ENCODE assay signal across 19 cellular contexts in genomic region chr22:21028277-21029251, GRCh38. TPM values are rescaled to one million over a fixed set of nuclear protein-coding genes. Genes with fewer than 3 reads are reported as not detected.
A peak's percentile ranks its signal among the peaks of the same experiment; 100 is the strongest.
DNase-seq lines count a peak whose midpoint lies in the region; ATAC-seq and TF ChIP-seq lines count a peak whose summit lies in the region.
"Had no signal": no experiment of that assay in that cellular context is flagged by ENCODE, and none has a peak within 500 bp of the region (broad histone marks: within the 10 kb centered on the region; RNA-seq: fewer than 3 reads in every experiment).

No MANE protein-coding gene starts in this region.

- H3K9me3 Mint-ChIP-seq in nephron progenitor cell = peaks cover 14% of the 10 kb centered on the region
- H3K9me3 Mint-ChIP-seq: GM23338, HFFc6 had no signal

- no peak overlapping the region for H3K9ac ChIP-seq in colonic mucosa (ENCODE audit: low read depth in 2 of 2, low read length in 2 of 2)

- peak in 2 of 3 donors; percentile 31 to 39 for DNase-seq in right cardiac atrium
- DNase-seq in Right ventricle myocardium superior = no peak
- no peak for DNase-seq in nephron progenitor cell
- no peak for DNase-seq in prostate gland (ENCODE audit: low spot score)
- DNase-seq in AG08395 (ENCODE audit: low spot score) = no peak
- no peak for DNase-seq in colonic mucosa
- DNase-seq: C1 segment of cervical spinal cord, GF-D8, HFFc6, Kasumi-1, NCI-H1105, NCI-H1694, NCI-H345 had no signal

- H3K9me3 ChIP-seq in right cardiac atrium (ENCODE audit: control insufficient read depth, low read length) = no peaks in the 10 kb centered on the region
- no peaks in the 10 kb centered on the region for H3K9me3 ChIP-seq in prostate gland
- no peaks in the 10 kb centered on the region for H3K9me3 ChIP-seq in colonic mucosa
- H3K9me3 ChIP-seq: SJSA1 had no signal

- H3K27me3 Mint-ChIP-seq in nephron progenitor cell (ENCODE audit: low read depth, poor library complexity) = peaks cover 43% of the 10 kb centered on the region

- H3K27ac ChIP-seq in right cardiac atrium (ENCODE audit: low read length) = no peak overlapping the region
- peak overlapping the region; percentile 40 for H3K27ac ChIP-seq in angular gyrus (ENCODE audit: low read depth, low read length)
- H3K27ac ChIP-seq in prostate gland = no peak overlapping the region
- H3K27ac ChIP-seq in colonic mucosa = no peak overlapping the region
- H3K27ac ChIP-seq: SJSA1 had no signal

- H3K36me3 ChIP-seq in prostate gland (no peaks in the 10 kb centered on the region), colonic mucosa (no peaks in the 10 kb centered on the region)
- H3K36me3 ChIP-seq: SJSA1 had no signal

- no peaks in the 10 kb centered on the region for H3K4me1 ChIP-seq in right cardiac atrium (ENCODE audit: control insufficient read depth, insufficient read depth, low read length)
- H3K4me1 ChIP-seq in prostate gland (replicated peaks) = peaks cover 5% of the 10 kb centered on the region
- H3K4me1 ChIP-seq in colonic mucosa = no peaks in the 10 kb centered on the region
- H3K4me1 ChIP-seq: SJSA1 had no signal

- H3K4me1 Mint-ChIP-seq in nephron progenitor cell = peaks cover 37% of the 10 kb centered on the region

- H3K36me3 Mint-ChIP-seq in nephron progenitor cell (ENCODE audit: low read depth) = no peaks in the 10 kb centered on the region

- 86% methylated on average over 13 of the region's 13 CpGs for WGBS in right cardiac atrium
- 95% methylated on average over 8 of the region's 13 CpGs for WGBS in prostate gland

- peak overlapping the region; percentile 56 for H3K4me3 Mint-ChIP-seq in nephron progenitor cell
- H3K4me3 Mint-ChIP-seq: GM23338, HFFc6 had no signal

- no peak for TF ChIP-seq POLR2A in prostate gland (IDR thresholded peaks at IDR 0.05)

- H3K4me3 ChIP-seq in right cardiac atrium (ENCODE audit: low read length) = no peak overlapping the region
- H3K4me3 ChIP-seq in prostate gland = no peak overlapping the region
- no peak overlapping the region for H3K4me3 ChIP-seq in colonic mucosa
- H3K4me3 ChIP-seq: GM23338, SJSA1 had no signal

- no peaks in the 10 kb centered on the region for H3K27me3 ChIP-seq in right cardiac atrium (ENCODE audit: control insufficient read depth, insufficient read depth)
- H3K27me3 ChIP-seq in prostate gland (replicated peaks; ENCODE audit: insufficient read depth) = no peaks in the 10 kb centered on the region
- peaks cover 13% of the 10 kb centered on the region for H3K27me3 ChIP-seq in colonic mucosa
- H3K27me3 ChIP-seq: SJSA1 had no signal

- no peak for ATAC-seq in right cardiac atrium
- ATAC-seq in Right ventricle myocardium superior (ENCODE audit: poor library complexity) = no peak
- ATAC-seq in HG03469 (IDR thresholded peaks at IDR 0.05; ENCODE audit: unreplicated experiment) = no peak
- ATAC-seq: GM23338 had no signal

- H3K27ac Mint-ChIP-seq in nephron progenitor cell = no peak overlapping the region
- H3K27ac Mint-ChIP-seq: GM23338, HFFc6 had no signal

- intact Hi-C loops in right cardiac atrium (cut with DNase I) (loop anchor here in 1 of 4 donors (1.0 kb wide), 1 partner anchor 8 kb away; no protein-coding TSS in a partner anchor), Right ventricle myocardium superior (cut with DNase I) (no loop called here), prostate gland (cut with DNase I) (no loop called here), colonic mucosa (cut with DNase I) (no loop called here)

- TF ChIP-seq CTCF in nephron progenitor cell (IDR thresholded peaks at IDR 0.05) (no peak), prostate gland (IDR thresholded peaks at IDR 0.05) (no peak), colonic mucosa (IDR thresholded peaks at IDR 0.05) (no peak)

RNA-seq across cellular contexts. Expression of gene SLC7A4, which starts 3.8 kb away (rescaled TPM):
- total RNA-seq in right cardiac atrium (1 to 10 TPM in 2 of 4 donors, under 1 TPM in 2; 0.33 to 1.9 (median 0.77) TPM), Right ventricle myocardium superior (0.16 TPM), prostate gland (10 to 100 TPM; 13.0 to 53.9 TPM), colonic mucosa (1 to 10 TPM; 3.3 to 3.9 TPM)
- 0.59 TPM for polyA plus RNA-seq in right cardiac atrium
- total RNA-seq: Daoy, HT-29, SJSA1 had no signal

RNA-seq across cellular contexts. Expression of gene P2RX6, which starts 13.6 kb away (rescaled TPM):
- total RNA-seq in right cardiac atrium (1 to 10 TPM; 1.7 to 6.7 (median 4.8) TPM), Right ventricle myocardium superior (3.9 TPM), prostate gland (1 to 10 TPM; 4.6 to 5.5 TPM), colonic mucosa (under 1 TPM; 0.27 to 0.62 TPM)
- polyA plus RNA-seq in right cardiac atrium = 2.1 TPM
- total RNA-seq: GM23338 had no signal
- polyA plus RNA-seq: GM23338 had no signal

RNA-seq across cellular contexts. Expression of gene LRRC74B, which starts 17.2 kb away (rescaled TPM):
- not detected for total RNA-seq in right cardiac atrium
- not detected for polyA plus RNA-seq in right cardiac atrium
- not detected for total RNA-seq in Right ventricle myocardium superior
- under 1 TPM in 1 of 2 donors, not detected in 1; 0.45 TPM for total RNA-seq in prostate gland
- total RNA-seq in colonic mucosa = not detected
- total RNA-seq: Daoy, GM23338, HFFc6, HT-29, SJSA1 had no signal
- polyA plus RNA-seq: GM23338 had no signal

RNA-seq across cellular contexts. Expression of gene THAP7, which starts 26.6 kb away (rescaled TPM):
- total RNA-seq in right cardiac atrium (10 to 100 TPM; 23.2 to 25.2 (median 23.8) TPM), Right ventricle myocardium superior (19.4 TPM), prostate gland (10 to 100 TPM; 77.7 to 83.1 TPM), colonic mucosa (10 to 100 TPM; 12.9 to 23.3 TPM)
- polyA plus RNA-seq in right cardiac atrium = 38.2 TPM

RNA-seq across cellular contexts. Expression of gene LZTR1, which starts 46.5 kb away (rescaled TPM):
- total RNA-seq in right cardiac atrium = 10 to 100 TPM; 28.3 to 33.2 (median 31.1) TPM
- polyA plus RNA-seq in right cardiac atrium = 20.4 TPM
- 24.7 TPM for total RNA-seq in Right ventricle myocardium superior
- total RNA-seq in prostate gland = 10 to 100 TPM; 41.5 to 48.9 TPM
- total RNA-seq in colonic mucosa = 10 to 100 TPM; 31.6 to 61.7 TPM

Comparison
In these comparisons a context has a peak if more than half of its experiments do, and no peak if none do; other contexts are left out.
1. DNase-seq: peak in right cardiac atrium (2 of 3); none in Right ventricle myocardium superior (single experiment), nephron progenitor cell (single experiment), prostate gland (single experiment), AG08395 (single experiment) and colonic mucosa (single experiment).